In the genomic region with DNA sequence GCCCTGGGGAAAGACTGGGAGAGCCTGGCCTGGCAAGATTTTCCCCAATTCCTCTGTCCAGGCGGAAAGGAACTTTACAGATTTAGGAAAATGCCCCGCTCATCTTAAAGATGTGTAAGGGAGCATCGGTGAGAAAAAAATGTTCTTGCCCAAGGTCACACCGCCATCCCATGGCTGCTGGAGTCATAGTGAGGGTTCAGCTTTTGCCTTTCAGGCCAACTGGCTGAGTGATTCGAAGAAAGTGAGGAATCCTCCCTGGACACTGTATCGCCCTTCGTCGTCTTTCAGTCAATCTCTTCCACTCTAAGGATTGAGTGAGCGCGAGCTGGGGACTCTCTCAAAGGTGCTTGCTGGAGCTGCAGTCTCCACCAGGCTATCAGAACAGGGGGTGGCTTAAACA, we compare ENCODE assay signal across 8 cellular contexts. TPM values are rescaled to one million over a fixed set of nuclear protein-coding genes. Genes with fewer than 3 reads are reported as not detected.
DNase-seq lines count a peak whose midpoint lies in the region; ATAC-seq and TF ChIP-seq lines count a peak whose summit lies in the region.

No MANE protein-coding gene starts in this region.

- H3K36me3 ChIP-seq in HCT116 (ENCODE audit: control insufficient read depth in 1 of 2, insufficient read depth in 2 of 2, low read length in 2 of 2) (no peaks in the 10 kb centered on the region), testis (ENCODE audit: low read depth, missing control alignments) (no peaks in the 10 kb centered on the region)

- H3K27ac ChIP-seq in HCT116 (ENCODE audit: low read depth, low read length) (no peak overlapping the region), testis (peak overlapping the region in 1 of 2 donors; percentile 8)

- H3K4me1 Mint-ChIP-seq in Calu3 (ENCODE audit: low read depth, unreplicated experiment): peaks cover 31% of the 10 kb centered on the region
- peaks cover 10% of the 10 kb centered on the region for H3K4me1 Mint-ChIP-seq in activated naive CD8-positive, alpha-beta T cell treated with anti-CD3 and anti-CD28 coated beads, Interleukin-2, amount 50 U/mL, for 24 hours

- CTCF ChIA-PET in Calu3 (lab: Charles Lee): interaction anchor here (1.0 to 2.1 kb wide), 5 partner anchors 10 to 148 kb away, joined by 3 to 8 read pairs (median 6); no protein-coding TSS in a partner anchor
- CTCF ChIA-PET in HCT116 (lab: Charles Lee): no interaction called here

- TF ChIP-seq POLR2A in HCT116 (IDR thresholded peaks at IDR 0.05; ENCODE audit: borderline replicate concordance, extremely low read depth, insufficient read depth, insufficient read length) (no peak), testis (IDR thresholded peaks at IDR 0.05) (no peak)

- H3K9ac ChIP-seq in HCT116 (ENCODE audit: low read length): no peak overlapping the region

- H3K9me3 ChIP-seq in HCT116 (ENCODE audit: control insufficient read depth in 1 of 2, insufficient read depth in 1 of 2, low read depth in 1 of 2, low read length in 2 of 2) (no peaks in the 10 kb centered on the region), testis (no peaks in the 10 kb centered on the region)

- intact Hi-C loops in Calu3 (cut with micrococcal nuclease; ENCODE audit: unreplicated experiment): no loop called here
- intact Hi-C loops in HCT116 (cut with micrococcal nuclease): no loop called here
- intact Hi-C loops in testis (cut with DNase I; ENCODE audit: low total_unique reads): no loop called here

- ATAC-seq in HCT116: no peak
- ATAC-seq in activated naive CD8-positive, alpha-beta T cell treated with anti-CD3 and anti-CD28 coated beads, Interleukin-2, amount 50 U/mL, for 24 hours: no peak
- no peak for ATAC-seq in HG03521 (IDR thresholded peaks at IDR 0.05; ENCODE audit: unreplicated experiment)
- no peak for ATAC-seq in HG03175 (IDR thresholded peaks at IDR 0.05; ENCODE audit: unreplicated experiment)

- H3K4me1 ChIP-seq in HCT116 (ENCODE audit: control insufficient read depth in 1 of 2, insufficient read depth in 2 of 2, low read length in 2 of 2) (no peaks in the 10 kb centered on the region), testis (peaks cover 15% of the 10 kb centered on the region)

- POLR2A ChIA-PET in HCT116 (lab: Charles Lee): no interaction called here

- DNase-seq in Calu3 (no peak), HCT116 (ENCODE audit: low read depth, low spot score) (no peak), left kidney (ENCODE audit: low read depth, low spot score) (peak; percentile 69), testis (peak; percentile 21), GDM1 (lab: John Stamatoyannopoulos, UW) (no peak)
- DNase-seq in activated naive CD8-positive, alpha-beta T cell treated with anti-CD3 and anti-CD28 coated beads, Interleukin-2, amount 50 U/mL, for 24 hours: peak; percentile 12

- no peak overlapping the region for H3K4me2 ChIP-seq in HCT116 (ENCODE audit: low read length)

- peak overlapping the region; percentile 89 for H3K4me3 Mint-ChIP-seq in Calu3 (ENCODE audit: low read depth, unreplicated experiment)
- H3K4me3 Mint-ChIP-seq in activated naive CD8-positive, alpha-beta T cell treated with anti-CD3 and anti-CD28 coated beads, Interleukin-2, amount 50 U/mL, for 24 hours: peak overlapping the region; percentile 50

- no peak overlapping the region for H2AFZ ChIP-seq in HCT116 (ENCODE audit: low read depth, low read length, poor library complexity, severe bottlenecking)

- H3K27me3 ChIP-seq in HCT116 (ENCODE audit: insufficient read depth, low read length): peaks cover 15% of the 10 kb centered on the region; the same call in 1 of the 2 replicates
- no peaks in the 10 kb centered on the region for H3K27me3 ChIP-seq in testis

- 5 to 6% methylated on average over 10 of the region's 10 CpGs for WGBS in testis, 2 donors

- H3K79me2 ChIP-seq in HCT116 (ENCODE audit: insufficient read depth, low read length): no peaks in the 10 kb centered on the region

- TF ChIP-seq CTCF in Calu3 (IDR thresholded peaks at IDR 0.05; ENCODE audit: unreplicated experiment): no peak
- no peak for TF ChIP-seq CTCF in HCT116 (IDR thresholded peaks at IDR 0.05 in 2 of 3, conservative IDR thresholded peaks at IDR 0.05 in 1 of 3; ENCODE audit: borderline replicate concordance in 1 of 3, insufficient read depth in 1 of 3, low read depth in 2 of 3, low read length in 2 of 3)
- TF ChIP-seq CTCF in testis (IDR thresholded peaks at IDR 0.05): no peak

- peak; percentile 20; the same call in 1 of the 2 replicates for TF ChIP-seq RAD21 in HCT116 (IDR thresholded peaks at IDR 0.05; ENCODE audit: low read depth)

- H3K27me3 Mint-ChIP-seq in Calu3 (ENCODE audit: unreplicated experiment): peaks cover 9% of the 10 kb centered on the region
- H3K27me3 Mint-ChIP-seq in activated naive CD8-positive, alpha-beta T cell treated with anti-CD3 and anti-CD28 coated beads, Interleukin-2, amount 50 U/mL, for 24 hours: peaks cover 66% of the 10 kb centered on the region

- H3K36me3 Mint-ChIP-seq in Calu3 (ENCODE audit: insufficient read depth, unreplicated experiment): peaks cover 24% of the 10 kb centered on the region
- H3K36me3 Mint-ChIP-seq in activated naive CD8-positive, alpha-beta T cell treated with anti-CD3 and anti-CD28 coated beads, Interleukin-2, amount 50 U/mL, for 24 hours (ENCODE audit: low read depth): no peaks in the 10 kb centered on the region

- H3K9me3 Mint-ChIP-seq in Calu3 (ENCODE audit: low read depth, unreplicated experiment): no peaks in the 10 kb centered on the region
- no peaks in the 10 kb centered on the region for H3K9me3 Mint-ChIP-seq in activated naive CD8-positive, alpha-beta T cell treated with anti-CD3 and anti-CD28 coated beads, Interleukin-2, amount 50 U/mL, for 24 hours

- H3K4me3 ChIP-seq in HCT116 (replicated peaks in 1 of 2; ENCODE audit: low read depth in 1 of 2, low read length in 2 of 2) (no peak overlapping the region), testis (peak overlapping the region; percentile 46 to 66)

- RAD21 ChIA-PET in HCT116 (lab: Charles Lee; ENCODE audit: low non-redundant PET in 1 of 2, low total read pairs in 2 of 2, uncharacterized antibody in 2 of 2, unreplicated experiment in 2 of 2): no interaction called here

- H4K20me1 ChIP-seq in HCT116 (ENCODE audit: insufficient read depth): no peaks in the 10 kb centered on the region

- no TSS peak for BruUV-seq in Calu3 (replicated peaks; lab: Mats Ljungman, UMichigan)
- BruUV-seq in HCT116 (replicated peaks; lab: Mats Ljungman, UMichigan): no TSS peak

- no peaks in the 10 kb centered on the region for H3K9me2 ChIP-seq in HCT116 (ENCODE audit: insufficient read depth)

- H3K27ac Mint-ChIP-seq in Calu3 (ENCODE audit: unreplicated experiment): peak overlapping the region; percentile 2
- no peak overlapping the region for H3K27ac Mint-ChIP-seq in activated naive CD8-positive, alpha-beta T cell treated with anti-CD3 and anti-CD28 coated beads, Interleukin-2, amount 50 U/mL, for 24 hours

TF ChIP-seq in HCT116, 20 proteins besides CTCF, POLR2A, EP300 and RAD21 (continues in another document):
- TF ChIP-seq MAX (IDR thresholded peaks at IDR 0.05) (no peak), ZFX (IDR thresholded peaks at IDR 0.05) (no peak), REST (IDR thresholded peaks at IDR 0.05; ENCODE audit: low read depth) (no peak), TCF7L2 (IDR thresholded peaks at IDR 0.05; ENCODE audit: borderline replicate concordance, extremely low read depth, insufficient read depth, insufficient read length) (no peak), EZH2phosphoT487 (IDR thresholded peaks at IDR 0.05; ENCODE audit: borderline replicate concordance) (no peak), SIN3A (IDR thresholded peaks at IDR 0.05; ENCODE audit: low read depth) (no peak), ZNF274 (IDR thresholded peaks at IDR 0.05; ENCODE audit: low read depth, low read length) (no peak), SP1 (IDR thresholded peaks at IDR 0.05; ENCODE audit: low read depth) (no peak), EZH2 (IDR thresholded peaks at IDR 0.05) (no peak), FOSL1 (IDR thresholded peaks at IDR 0.05; ENCODE audit: low read depth) (no peak)

RNA-seq across cellular contexts. Expression of gene WFDC2, which starts 1.4 kb away (rescaled TPM):
- 295 TPM in 2 replicates for total RNA-seq in Calu3 (2022)
- total RNA-seq in HCT116 (2021; ENCODE audit: unreplicated experiment): 1.1 TPM
- polyA plus RNA-seq in HCT116 (2012): 0.29 and 1.0 TPM in 2 replicates
- 10 to 100 TPM in 1 of 2 donors, 1 to 10 TPM in 1; 6.1 to 32.0 TPM for total RNA-seq in testis
- polyA plus RNA-seq in testis (ENCODE audit: insufficient read depth, low read depth, low replicate concordance): 37.6 TPM

RNA-seq across cellular contexts. Expression of gene SPINT3, which starts 44.5 kb away (rescaled TPM):
- not detected in 2 replicates for total RNA-seq in Calu3 (2022)
- total RNA-seq in HCT116 (2021; ENCODE audit: unreplicated experiment): not detected
- not detected in 2 replicates for polyA plus RNA-seq in HCT116 (2012)
- not detected for total RNA-seq in testis
- not detected for polyA plus RNA-seq in testis (ENCODE audit: insufficient read depth, low read depth, low replicate concordance)

RNA-seq across cellular contexts. Expression of gene PIGT, which starts 55.0 kb away (rescaled TPM):
- total RNA-seq in Calu3 (2022) (192 and 193 TPM in 2 replicates), HCT116 (2021; ENCODE audit: unreplicated experiment) (71.4 TPM), testis (100 to 1,000 TPM; 115 to 140 TPM)
- 115 and 132 TPM in 2 replicates for polyA plus RNA-seq in HCT116 (2012)
- 137 TPM for polyA plus RNA-seq in testis (ENCODE audit: insufficient read depth, low read depth, low replicate concordance)

Comparison
In these comparisons a context has a peak if more than half of its experiments do, and no peak if none do; other contexts are left out.
1. DNase-seq: peak in activated naive CD8-positive, alpha-beta T cell treated with anti-CD3 and anti-CD28 coated beads, Interleukin-2, amount 50 U/mL, for 24 hours (single experiment), left kidney (single experiment) and testis (single experiment); none in Calu3 (single experiment), HCT116 (single experiment) and GDM1 (single experiment).
2. H3K4me3 ChIP-seq: peak in testis (2 of 2); none in HCT116 (0 of 2).